Comparison of ENCODE assay signal across 1 cellular context in genomic region chr10:112280205-112280921, GRCh38.
TF ChIP-seq lines count a peak whose summit lies in the region.

No MANE protein-coding gene starts in this region.

TF ChIP-seq in HepG2, 621 proteins besides CTCF, POLR2A, EP300 and RAD21 (continued from another document and continues in another):
- TF ChIP-seq PRDM15 (CRISPR knock-in tag; IDR thresholded peaks at IDR 0.05) (no peak), TBX2 (CRISPR knock-in tag; IDR thresholded peaks at IDR 0.05; ENCODE audit: borderline replicate concordance) (no peak), MAX (IDR thresholded peaks at IDR 0.05) (no peak), MLX (CRISPR knock-in tag; IDR thresholded peaks at IDR 0.05) (no peak), ZNF441 (CRISPR knock-in tag; IDR thresholded peaks at IDR 0.05; ENCODE audit: borderline replicate concordance) (no peak), ZNF784 (CRISPR knock-in tag; IDR thresholded peaks at IDR 0.05; ENCODE audit: borderline replicate concordance) (no peak), ZNF878 (CRISPR knock-in tag; IDR thresholded peaks at IDR 0.05) (no peak), FLYWCH1 (CRISPR knock-in tag; IDR thresholded peaks at IDR 0.05) (no peak), ATF6 (CRISPR knock-in tag; conservative IDR thresholded peaks at IDR 0.05) (no peak), HNRNPL (IDR thresholded peaks at IDR 0.05; ENCODE audit: low read depth, low read length) (no peak), ZNF556 (CRISPR knock-in tag; IDR thresholded peaks at IDR 0.05; ENCODE audit: borderline replicate concordance) (no peak), KLF6 (CRISPR knock-in tag; IDR thresholded peaks at IDR 0.05) (no peak), CENPBD1 (CRISPR knock-in tag; IDR thresholded peaks at IDR 0.05; ENCODE audit: borderline replicate concordance, low read depth) (no peak), ZNF619 (CRISPR knock-in tag; IDR thresholded peaks at IDR 0.05) (no peak), ZBTB25 (CRISPR knock-in tag; IDR thresholded peaks at IDR 0.05) (no peak), ARNT (IDR thresholded peaks at IDR 0.05) (no peak), ZNF546 (CRISPR knock-in tag; conservative IDR thresholded peaks at IDR 0.05) (no peak), ZBTB40 (IDR thresholded peaks at IDR 0.05) (no peak), ZBTB40 (CRISPR knock-in tag; IDR thresholded peaks at IDR 0.05) (no peak), SYNCRIP (IDR thresholded peaks at IDR 0.05; ENCODE audit: insufficient read depth, low read depth, low read length) (no peak), MEIS1 (CRISPR knock-in tag; IDR thresholded peaks at IDR 0.05; ENCODE audit: borderline replicate concordance) (no peak), ZNF354B (CRISPR knock-in tag; IDR thresholded peaks at IDR 0.05) (no peak), ZNF75D (CRISPR knock-in tag; IDR thresholded peaks at IDR 0.05; ENCODE audit: borderline replicate concordance) (no peak), POLR2AphosphoS5 (IDR thresholded peaks at IDR 0.05; ENCODE audit: low read depth, low read length) (no peak), PCBP1 (IDR thresholded peaks at IDR 0.05; ENCODE audit: borderline replicate concordance, low read depth, low read length) (no peak), ZBTB7B (CRISPR knock-in tag; IDR thresholded peaks at IDR 0.05) (no peak), PITX1 (CRISPR knock-in tag; IDR thresholded peaks at IDR 0.05) (no peak), DNMT1 (CRISPR knock-in tag; IDR thresholded peaks at IDR 0.05) (no peak), GMEB2 (CRISPR knock-in tag; IDR thresholded peaks at IDR 0.05; ENCODE audit: low read depth) (no peak), TSC22D2 (CRISPR knock-in tag; IDR thresholded peaks at IDR 0.05; ENCODE audit: borderline replicate concordance) (no peak), ZZZ3 (CRISPR knock-in tag; IDR thresholded peaks at IDR 0.05; ENCODE audit: borderline replicate concordance) (no peak), MTF1 (CRISPR knock-in tag; IDR thresholded peaks at IDR 0.05) (no peak), ZBTB46 (CRISPR knock-in tag; IDR thresholded peaks at IDR 0.05; ENCODE audit: borderline replicate concordance) (no peak), ZNF629 (CRISPR knock-in tag; conservative IDR thresholded peaks at IDR 0.05) (peak; percentile 99), ZNF121 (CRISPR knock-in tag; IDR thresholded peaks at IDR 0.05) (no peak), MATR3 (CRISPR knock-in tag; IDR thresholded peaks at IDR 0.05) (no peak), FOXK1 (CRISPR knock-in tag; IDR thresholded peaks at IDR 0.05; ENCODE audit: borderline replicate concordance, low read depth) (no peak)
